ENCODE assay signal across 23 cellular contexts in genomic region chr6:38281131-38281530, GRCh38.
DNase-seq lines count a peak whose midpoint lies in the region; ATAC-seq and TF ChIP-seq lines count a peak whose summit lies in the region.
"Had no signal": no experiment of that assay in that cellular context is flagged by ENCODE, and none has a peak within 500 bp of the region (broad histone marks: within the 10 kb centered on the region; RNA-seq: fewer than 3 reads in every experiment).

No MANE protein-coding gene starts in this region.

- H3K9me3 Mint-ChIP-seq in endodermal cell (no peaks in the 10 kb centered on the region), neural progenitor cell (no peaks in the 10 kb centered on the region)
- H3K9me3 Mint-ChIP-seq: CD14-positive monocyte had no signal

- H3K27ac Mint-ChIP-seq in endodermal cell (no peak overlapping the region), neural progenitor cell (no peak overlapping the region)
- H3K27ac Mint-ChIP-seq: CD14-positive monocyte had no signal

- POLR2A ChIA-PET in A673 (lab: Charles Lee; ENCODE audit: low non-redundant PET), result no interaction called here

- no TSS peak for BruUV-seq in A673 (replicated peaks; lab: Mats Ljungman, UMichigan)

- H3K4me3 Mint-ChIP-seq in endodermal cell, result no peak overlapping the region
- peak overlapping the region; percentile 16 for H3K4me3 Mint-ChIP-seq in neural progenitor cell
- H3K4me3 Mint-ChIP-seq: CD14-positive monocyte had no signal

- H3K4me3 ChIP-seq in A673 (ENCODE audit: low read depth, low read length, poor library complexity, severe bottlenecking) (no peak overlapping the region), SJCRH30 (no peak overlapping the region), endodermal cell (ENCODE audit: low read length) (no peak overlapping the region), neural progenitor cell (no peak overlapping the region)
- H3K4me3 ChIP-seq: GM12878, GM23248 had no signal

- H3K79me2 ChIP-seq in neural progenitor cell (ENCODE audit: low read depth), result no peaks in the 10 kb centered on the region

- H3K27ac ChIP-seq in A673 (ENCODE audit: low read depth, low read length, poor library complexity, severe bottlenecking), result no peak overlapping the region
- peak overlapping the region; percentile 61 for H3K27ac ChIP-seq in SJCRH30
- H3K27ac ChIP-seq in endodermal cell (ENCODE audit: low read depth, low read length), result peak overlapping the region; percentile 40
- H3K27ac ChIP-seq in neural progenitor cell, result no peak overlapping the region
- H3K27ac ChIP-seq: 22Rv1, GM23248, RWPE1 had no signal

- H3K4me1 Mint-ChIP-seq in endodermal cell (peaks cover 41% of the 10 kb centered on the region), neural progenitor cell (peaks cover 59% of the 10 kb centered on the region)

- no peak for ATAC-seq in HG02973 (IDR thresholded peaks at IDR 0.05; ENCODE audit: unreplicated experiment)
- ATAC-seq: GM12878, PC-3 had no signal

- DNase-seq in A673 (ENCODE audit: low spot score), result peak; percentile 74
- peak; percentile 29 to 78 for DNase-seq in SJCRH30
- DNase-seq in endodermal cell, result no peak
- peak; percentile 27 for DNase-seq in neural progenitor cell (ENCODE audit: low spot score)
- DNase-seq in DMS114 treated with DMSO at 0.1 percent for 48 hours (lab: John Stamatoyannopoulos, UW; ENCODE audit: unreplicated experiment), result no peak
- DNase-seq in SW 1271 (lab: John Stamatoyannopoulos, UW), result no peak
- DNase-seq in stimulated activated CD4-positive, alpha-beta T cell treated with anti-CD3 and anti-CD28 coated beads, Interleukin-2, amount 100 ng/mL, for 24 hours, result no peak
- DNase-seq: COR-L47, DMS153, GDM1, GM23248, KG1, MV-4-11, NCI-H187, NCI-H345, NCI-H524 treated with DMSO at 0.1 percent for 48 hours, PC-3, SIG-M5 had no signal

- H3K4me1 ChIP-seq in A673 (ENCODE audit: insufficient read depth, low read length, poor library complexity, severe bottlenecking) (peaks cover 5% of the 10 kb centered on the region), SJCRH30 (peaks cover 38% of the 10 kb centered on the region), endodermal cell (ENCODE audit: control insufficient read depth, insufficient read depth, low read length) (peaks cover 19% of the 10 kb centered on the region), neural progenitor cell (peaks cover 13% of the 10 kb centered on the region)

- H3K27me3 Mint-ChIP-seq in endodermal cell (ENCODE audit: insufficient read depth) (peaks cover 29% of the 10 kb centered on the region), neural progenitor cell (ENCODE audit: insufficient read depth, low read depth) (peaks cover 19% of the 10 kb centered on the region)

- H3F3A ChIP-seq in neural progenitor cell (ENCODE audit: low read depth), result no peaks in the 10 kb centered on the region

- no peak overlapping the region for H3K4me2 ChIP-seq in neural progenitor cell

- H3K27me3 ChIP-seq in A673 (replicated peaks; ENCODE audit: insufficient read depth, low read depth, low read length, poor library complexity) (no peaks in the 10 kb centered on the region), SJCRH30 (no peaks in the 10 kb centered on the region), endodermal cell (ENCODE audit: control insufficient read depth, insufficient read depth, low read length, poor library complexity, severe bottlenecking) (peaks cover 10% of the 10 kb centered on the region), neural progenitor cell (no peaks in the 10 kb centered on the region)

- no peak overlapping the region for H2AFZ ChIP-seq in neural progenitor cell (replicated peaks)
- H2AFZ ChIP-seq: GM23248 had no signal

- intact Hi-C loops in A673 (cut with micrococcal nuclease; ENCODE audit: unreplicated experiment), result no loop called here

- WGBS in endodermal cell (ENCODE audit: insufficient coverage in 1 of 2, insufficient read length in 1 of 2), 2 experiments, result 31 to 50% methylated on average over 1 to 2 of the region's 2 CpGs

- CTCF ChIA-PET in A673 (lab: Charles Lee), result no interaction called here

- no peaks in the 10 kb centered on the region for H3K36me3 Mint-ChIP-seq in endodermal cell (ENCODE audit: low read depth)
- H3K36me3 Mint-ChIP-seq in neural progenitor cell, result peaks cover 6% of the 10 kb centered on the region

- H3K9ac ChIP-seq in endodermal cell (ENCODE audit: extremely low read depth, low read length, poor library complexity, severe bottlenecking) (no peak overlapping the region), neural progenitor cell (no peak overlapping the region)
- H3K9ac ChIP-seq: GM23248 had no signal

- H3K9me3 ChIP-seq in A673 (ENCODE audit: low read depth, low read length, poor library complexity, severe bottlenecking) (no peaks in the 10 kb centered on the region), SJCRH30 (replicated peaks) (no peaks in the 10 kb centered on the region; the same call in 1 of the 2 replicates), endodermal cell (ENCODE audit: control insufficient read depth, low read length) (no peaks in the 10 kb centered on the region), neural progenitor cell (ENCODE audit: low read depth) (no peaks in the 10 kb centered on the region)

- H3K36me3 ChIP-seq in A673 (ENCODE audit: insufficient read depth, low read length, poor library complexity, severe bottlenecking) (no peaks in the 10 kb centered on the region), SJCRH30 (no peaks in the 10 kb centered on the region), endodermal cell (ENCODE audit: control insufficient read depth, insufficient read depth, low read length) (no peaks in the 10 kb centered on the region), neural progenitor cell (no peaks in the 10 kb centered on the region)

- TF ChIP-seq CTCF in A673 (conservative IDR thresholded peaks at IDR 0.05; ENCODE audit: low read depth, low read length) (no peak), endodermal cell (conservative IDR thresholded peaks at IDR 0.05) (no peak), neural progenitor cell (IDR thresholded peaks at IDR 0.05) (no peak)

- no peaks in the 10 kb centered on the region for H4K20me1 ChIP-seq in neural progenitor cell (ENCODE audit: low read depth)

Comparison
In these comparisons a context has a peak if more than half of its experiments do, and no peak if none do; other contexts are left out.
1. DNase-seq: peak in A673 (single experiment), SJCRH30 (2 of 2) and neural progenitor cell (single experiment); none in endodermal cell (single experiment), DMS114 treated with DMSO at 0.1 percent for 48 hours (single experiment), SW 1271 (0 of 2) and stimulated activated CD4-positive, alpha-beta T cell treated with anti-CD3 and anti-CD28 coated beads, Interleukin-2, amount 100 ng/mL, for 24 hours (0 of 2).
2. H3K27ac ChIP-seq: peak in SJCRH30 (single experiment) and endodermal cell (single experiment); none in A673 (single experiment) and neural progenitor cell (single experiment).